Comparison of ENCODE assay signal across 11 cellular contexts in the genomic region with DNA sequence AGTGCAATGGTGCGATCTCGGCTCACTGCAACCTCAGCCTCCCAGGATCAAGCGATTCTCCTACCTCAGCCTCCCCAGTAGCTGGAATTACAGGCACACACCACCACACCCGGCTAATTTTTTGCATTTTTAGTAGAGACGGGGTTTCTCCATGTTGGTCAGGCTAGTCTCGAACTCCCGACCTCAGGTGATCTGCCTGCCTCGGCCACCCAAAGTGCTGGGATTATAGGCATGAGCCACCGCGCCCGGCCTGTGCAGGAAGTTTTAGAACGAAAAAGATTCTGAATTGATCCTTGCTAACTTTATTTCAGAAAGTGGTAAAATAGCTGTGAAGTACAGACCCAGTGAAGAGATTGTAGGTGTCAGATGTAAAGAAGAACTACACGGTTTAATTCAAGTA. TPM values are rescaled to one million over a fixed set of nuclear protein-coding genes. Genes with fewer than 3 reads are reported as not detected.
"Had no signal": no experiment of that assay in that cellular context is flagged by ENCODE, and none has a peak within 500 bp of the region (broad histone marks: within the 10 kb centered on the region; RNA-seq: fewer than 3 reads in every experiment).

No MANE protein-coding gene starts in this region.

RNA-seq across cellular contexts. Expression of a gene that starts 59.1 kb away (rescaled TPM):
- total RNA-seq: activated T-helper 17 cell treated with anti-CD3 and anti-CD28 coated beads, Interleukin-2, amount 50 U/mL, for 72 hours; cardiac muscle cell; foreskin keratinocyte; glomerular endothelial cell; liver; mucosa of descending colon; osteocyte; pulmonary artery endothelial cell; right cardiac atrium; T-cell; urinary bladder had no signal
